Comparison of ENCODE assay signal across 1 cellular context in genomic region chr2:218395826-218396687, GRCh38.
TF ChIP-seq lines count a peak whose summit lies in the region.

No MANE protein-coding gene starts in this region.

TF ChIP-seq in HEK293, 187 proteins besides CTCF, POLR2A, EP300 and RAD21 (continued from another document and continues in another):
- TF ChIP-seq, protein P1, sequence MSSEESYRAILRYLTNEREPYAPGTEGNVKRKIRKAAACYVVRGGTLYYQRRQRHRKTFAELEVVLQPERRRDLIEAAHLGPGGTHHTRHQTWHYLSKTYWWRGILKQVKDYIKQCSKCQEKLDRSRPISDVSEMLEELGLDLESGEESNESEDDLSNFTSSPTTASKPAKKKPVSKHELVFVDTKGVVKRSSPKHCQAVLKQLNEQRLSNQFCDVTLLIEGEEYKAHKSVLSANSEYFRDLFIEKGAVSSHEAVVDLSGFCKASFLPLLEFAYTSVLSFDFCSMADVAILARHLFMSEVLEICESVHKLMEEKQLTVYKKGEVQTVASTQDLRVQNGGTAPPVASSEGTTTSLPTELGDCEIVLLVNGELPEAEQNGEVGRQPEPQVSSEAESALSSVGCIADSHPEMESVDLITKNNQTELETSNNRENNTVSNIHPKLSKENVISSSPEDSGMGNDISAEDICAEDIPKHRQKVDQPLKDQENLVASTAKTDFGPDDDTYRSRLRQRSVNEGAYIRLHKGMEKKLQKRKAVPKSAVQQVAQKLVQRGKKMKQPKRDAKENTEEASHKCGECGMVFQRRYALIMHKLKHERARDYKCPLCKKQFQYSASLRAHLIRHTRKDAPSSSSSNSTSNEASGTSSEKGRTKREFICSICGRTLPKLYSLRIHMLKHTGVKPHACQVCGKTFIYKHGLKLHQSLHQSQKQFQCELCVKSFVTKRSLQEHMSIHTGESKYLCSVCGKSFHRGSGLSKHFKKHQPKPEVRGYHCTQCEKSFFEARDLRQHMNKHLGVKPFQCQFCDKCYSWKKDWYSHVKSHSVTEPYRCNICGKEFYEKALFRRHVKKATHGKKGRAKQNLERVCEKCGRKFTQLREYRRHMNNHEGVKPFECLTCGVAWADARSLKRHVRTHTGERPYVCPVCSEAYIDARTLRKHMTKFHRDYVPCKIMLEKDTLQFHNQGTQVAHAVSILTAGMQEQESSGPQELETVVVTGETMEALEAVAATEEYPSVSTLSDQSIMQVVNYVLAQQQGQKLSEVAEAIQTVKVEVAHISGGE (tag by site-specific recombination; conservative IDR thresholded peaks at IDR 0.05; ENCODE audit: low read depth), result peak; percentile 64
- TF ChIP-seq ZNF529 (tag by site-specific recombination; IDR thresholded peaks at IDR 0.05; ENCODE audit: insufficient replicate concordance), result no peak
- no peak for TF ChIP-seq ZNF280C (tag by site-specific recombination; IDR thresholded peaks at IDR 0.05)
- no peak for TF ChIP-seq ZNF350 (tag by site-specific recombination; IDR thresholded peaks at IDR 0.05)
- TF ChIP-seq ZNF155 (tag by site-specific recombination; IDR thresholded peaks at IDR 0.05), result no peak
- peak; percentile 100 for TF ChIP-seq ZBTB48 (tag by site-specific recombination; IDR thresholded peaks at IDR 0.05)
- TF ChIP-seq GLI4 (tag by site-specific recombination; IDR thresholded peaks at IDR 0.05), result no peak
- TF ChIP-seq ZNF830 (tag by site-specific recombination; IDR thresholded peaks at IDR 0.05; ENCODE audit: low read depth), result no peak
- TF ChIP-seq ZNF645 (tag by site-specific recombination; IDR thresholded peaks at IDR 0.05), result no peak
- TF ChIP-seq ZNF677 (tag by site-specific recombination; IDR thresholded peaks at IDR 0.05), result no peak
- peak; percentile 67; the same call in 1 of the 2 replicates for TF ChIP-seq KLF7 (tag by site-specific recombination; IDR thresholded peaks at IDR 0.05; ENCODE audit: borderline replicate concordance)
- no peak for TF ChIP-seq ZNF560 (tag by site-specific recombination; IDR thresholded peaks at IDR 0.05; ENCODE audit: borderline replicate concordance)
- TF ChIP-seq ZNF133 (tag by site-specific recombination; IDR thresholded peaks at IDR 0.05), result no peak
- TF ChIP-seq ZNF426 (tag by site-specific recombination; IDR thresholded peaks at IDR 0.05), result no peak
- no peak for TF ChIP-seq MEIS1 (CRISPR knock-in tag; IDR thresholded peaks at IDR 0.05; ENCODE audit: borderline replicate concordance)
- TF ChIP-seq HOXD13 (CRISPR knock-in tag; IDR thresholded peaks at IDR 0.05; ENCODE audit: borderline replicate concordance), result no peak
- TF ChIP-seq ZBTB17 (tag by site-specific recombination; IDR thresholded peaks at IDR 0.05), result peak; percentile 89
- TF ChIP-seq ZNF19 (tag by site-specific recombination; IDR thresholded peaks at IDR 0.05; ENCODE audit: low read depth), result no peak
- TF ChIP-seq ZNF514 (tag by site-specific recombination; IDR thresholded peaks at IDR 0.05), result no peak
- TF ChIP-seq ZNF518A (tag by site-specific recombination; conservative IDR thresholded peaks at IDR 0.05; ENCODE audit: low read depth), result 0 out of 2 replicates have a peak, but pooled peaks have one; percentile 15
- no peak for TF ChIP-seq ZNF146 (tag by site-specific recombination; IDR thresholded peaks at IDR 0.05)
- TF ChIP-seq, protein P2, sequence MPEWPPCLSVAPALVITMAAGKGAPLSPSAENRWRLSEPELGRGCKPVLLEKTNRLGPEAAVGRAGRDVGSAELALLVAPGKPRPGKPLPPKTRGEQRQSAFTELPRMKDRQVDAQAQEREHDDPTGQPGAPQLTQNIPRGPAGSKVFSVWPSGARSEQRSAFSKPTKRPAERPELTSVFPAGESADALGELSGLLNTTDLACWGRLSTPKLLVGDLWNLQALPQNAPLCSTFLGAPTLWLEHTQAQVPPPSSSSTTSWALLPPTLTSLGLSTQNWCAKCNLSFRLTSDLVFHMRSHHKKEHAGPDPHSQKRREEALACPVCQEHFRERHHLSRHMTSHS (tag by site-specific recombination; IDR thresholded peaks at IDR 0.05), result no peak
- no peak for TF ChIP-seq ZNF837 (tag by site-specific recombination; IDR thresholded peaks at IDR 0.05)
- peak; percentile 63; the same call in 1 of the 2 replicates for TF ChIP-seq YY2 (tag by site-specific recombination; IDR thresholded peaks at IDR 0.05)
- no peak for TF ChIP-seq GFI1B (tag by site-specific recombination; IDR thresholded peaks at IDR 0.05)
- peak; percentile 93 for TF ChIP-seq ZNF610 (tag by site-specific recombination; IDR thresholded peaks at IDR 0.05; ENCODE audit: borderline replicate concordance)
- TF ChIP-seq OSR2 (tag by site-specific recombination; IDR thresholded peaks at IDR 0.05), result no peak
- TF ChIP-seq, protein P3, sequence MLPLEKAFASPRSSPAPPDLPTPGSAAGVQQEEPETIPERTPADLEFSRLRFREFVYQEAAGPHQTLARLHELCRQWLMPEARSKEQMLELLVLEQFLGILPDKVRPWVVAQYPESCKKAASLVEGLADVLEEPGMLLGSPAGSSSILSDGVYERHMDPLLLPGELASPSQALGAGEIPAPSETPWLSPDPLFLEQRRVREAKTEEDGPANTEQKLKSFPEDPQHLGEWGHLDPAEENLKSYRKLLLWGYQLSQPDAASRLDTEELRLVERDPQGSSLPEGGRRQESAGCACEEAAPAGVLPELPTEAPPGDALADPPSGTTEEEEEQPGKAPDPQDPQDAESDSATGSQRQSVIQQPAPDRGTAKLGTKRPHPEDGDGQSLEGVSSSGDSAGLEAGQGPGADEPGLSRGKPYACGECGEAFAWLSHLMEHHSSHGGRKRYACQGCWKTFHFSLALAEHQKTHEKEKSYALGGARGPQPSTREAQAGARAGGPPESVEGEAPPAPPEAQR (tag by site-specific recombination; IDR thresholded peaks at IDR 0.05), result no peak; the same call in 1 of the 2 replicates
- no peak for TF ChIP-seq RBAK (tag by site-specific recombination; IDR thresholded peaks at IDR 0.05)
- no peak for TF ChIP-seq ZNF530 (tag by site-specific recombination; IDR thresholded peaks at IDR 0.05; ENCODE audit: low read depth)
- peak; percentile 80 for TF ChIP-seq KLF10 (tag by site-specific recombination; IDR thresholded peaks at IDR 0.05)
- no peak for TF ChIP-seq ZNF626 (tag by site-specific recombination; IDR thresholded peaks at IDR 0.05)
- no peak for TF ChIP-seq HOXC10 (CRISPR knock-in tag; IDR thresholded peaks at IDR 0.05)
- no peak for TF ChIP-seq ZNF266 (tag by site-specific recombination; IDR thresholded peaks at IDR 0.05; ENCODE audit: low read depth)
- TF ChIP-seq ZNF202 (tag by site-specific recombination; IDR thresholded peaks at IDR 0.05; ENCODE audit: borderline replicate concordance), result no peak
- peak; percentile 25; the same call in 1 of the 2 replicates for TF ChIP-seq ZBTB44 (tag by site-specific recombination; IDR thresholded peaks at IDR 0.05)
- TF ChIP-seq, protein P4, sequence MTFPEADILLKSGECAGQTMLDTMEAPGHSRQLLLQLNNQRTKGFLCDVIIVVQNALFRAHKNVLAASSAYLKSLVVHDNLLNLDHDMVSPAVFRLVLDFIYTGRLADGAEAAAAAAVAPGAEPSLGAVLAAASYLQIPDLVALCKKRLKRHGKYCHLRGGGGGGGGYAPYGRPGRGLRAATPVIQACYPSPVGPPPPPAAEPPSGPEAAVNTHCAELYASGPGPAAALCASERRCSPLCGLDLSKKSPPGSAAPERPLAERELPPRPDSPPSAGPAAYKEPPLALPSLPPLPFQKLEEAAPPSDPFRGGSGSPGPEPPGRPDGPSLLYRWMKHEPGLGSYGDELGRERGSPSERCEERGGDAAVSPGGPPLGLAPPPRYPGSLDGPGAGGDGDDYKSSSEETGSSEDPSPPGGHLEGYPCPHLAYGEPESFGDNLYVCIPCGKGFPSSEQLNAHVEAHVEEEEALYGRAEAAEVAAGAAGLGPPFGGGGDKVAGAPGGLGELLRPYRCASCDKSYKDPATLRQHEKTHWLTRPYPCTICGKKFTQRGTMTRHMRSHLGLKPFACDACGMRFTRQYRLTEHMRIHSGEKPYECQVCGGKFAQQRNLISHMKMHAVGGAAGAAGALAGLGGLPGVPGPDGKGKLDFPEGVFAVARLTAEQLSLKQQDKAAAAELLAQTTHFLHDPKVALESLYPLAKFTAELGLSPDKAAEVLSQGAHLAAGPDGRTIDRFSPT (tag by site-specific recombination; IDR thresholded peaks at IDR 0.05), result peak; percentile 63
- TF ChIP-seq ZNF792 (tag by site-specific recombination; IDR thresholded peaks at IDR 0.05), result no peak
- peak; percentile 55; the same call in 1 of the 2 replicates for TF ChIP-seq ZNF391 (tag by site-specific recombination; IDR thresholded peaks at IDR 0.05; ENCODE audit: borderline replicate concordance, low read depth)
- peak; percentile 87 for TF ChIP-seq GLIS1 (tag by site-specific recombination; IDR thresholded peaks at IDR 0.05)
- peak; percentile 52 for TF ChIP-seq BCL11A (tag by site-specific recombination; IDR thresholded peaks at IDR 0.05; ENCODE audit: low read depth)
- TF ChIP-seq ZNF121 (tag by site-specific recombination; IDR thresholded peaks at IDR 0.05), result no peak
- peak; percentile 82 for TF ChIP-seq ZBTB20 (tag by site-specific recombination; IDR thresholded peaks at IDR 0.05)
- TF ChIP-seq, protein P5, sequence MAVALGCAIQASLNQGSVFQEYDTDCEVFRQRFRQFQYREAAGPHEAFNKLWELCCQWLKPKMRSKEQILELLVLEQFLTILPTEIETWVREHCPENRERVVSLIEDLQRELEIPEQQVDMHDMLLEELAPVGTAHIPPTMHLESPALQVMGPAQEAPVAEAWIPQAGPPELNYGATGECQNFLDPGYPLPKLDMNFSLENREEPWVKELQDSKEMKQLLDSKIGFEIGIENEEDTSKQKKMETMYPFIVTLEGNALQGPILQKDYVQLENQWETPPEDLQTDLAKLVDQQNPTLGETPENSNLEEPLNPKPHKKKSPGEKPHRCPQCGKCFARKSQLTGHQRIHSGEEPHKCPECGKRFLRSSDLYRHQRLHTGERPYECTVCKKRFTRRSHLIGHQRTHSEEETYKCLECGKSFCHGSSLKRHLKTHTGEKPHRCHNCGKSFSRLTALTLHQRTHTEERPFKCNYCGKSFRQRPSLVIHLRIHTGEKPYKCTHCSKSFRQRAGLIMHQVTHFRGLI (tag by site-specific recombination; IDR thresholded peaks at IDR 0.05), result peak; percentile 60; the same call in 1 of the 2 replicates
- TF ChIP-seq TCF7L2 (IDR thresholded peaks at IDR 0.05; ENCODE audit: borderline replicate concordance, low read depth, low read length), result no peak
